ENCODE assay signal across 1 cellular context in genomic region chr7:84021292-84021898, GRCh38.
A peak's percentile ranks its signal among the peaks of the same experiment; 100 is the strongest.
TF ChIP-seq lines count a peak whose summit lies in the region.

No MANE protein-coding gene starts in this region.

TF ChIP-seq in SK-N-SH, 30 proteins besides CTCF, POLR2A, EP300 and RAD21 (continued from another document):
- 0 out of 2 replicates have a peak, but pooled peaks have one; percentile 43 for TF ChIP-seq MEF2A (IDR thresholded peaks at IDR 0.05; ENCODE audit: borderline replicate concordance, low read depth)
- peak; percentile 44; the same call in 1 of the 2 replicates for TF ChIP-seq MAX (IDR thresholded peaks at IDR 0.05; ENCODE audit: low read depth)
- TF ChIP-seq USF2 (IDR thresholded peaks at IDR 0.05; ENCODE audit: borderline replicate concordance, low read depth, low read length): no peak
- peak; percentile 29; the same call in 1 of the 2 replicates for TF ChIP-seq RXRA (IDR thresholded peaks at IDR 0.05; ENCODE audit: borderline replicate concordance, low read depth)
